9 cellular contexts compared by ENCODE assay signal in genomic region chr17:4230142-4230541, GRCh38. TPM values are rescaled to one million over a fixed set of nuclear protein-coding genes. Genes with fewer than 3 reads are reported as not detected.
DNase-seq lines count a peak whose midpoint lies in the region; TF ChIP-seq lines count a peak whose summit lies in the region.
"Had no signal": no experiment of that assay in that cellular context is flagged by ENCODE, and none has a peak within 500 bp of the region (broad histone marks: within the 10 kb centered on the region; RNA-seq: fewer than 3 reads in every experiment).

No MANE protein-coding gene starts in this region.

- H3K4me1 Mint-ChIP-seq in osteocyte (ENCODE audit: unreplicated experiment), result peaks cover 39% of the 10 kb centered on the region

- H3K27ac Mint-ChIP-seq in osteocyte (ENCODE audit: unreplicated experiment), result peak overlapping the region; percentile 87

- peak overlapping the region; percentile 32 for H3K4me3 Mint-ChIP-seq in osteocyte (ENCODE audit: unreplicated experiment)

- H3K9me3 Mint-ChIP-seq in osteocyte (ENCODE audit: unreplicated experiment), result no peaks in the 10 kb centered on the region

- in situ Hi-C loops in KBM-7 (cut with MboI; ENCODE audit: low pct_unique_long_range_greater_than_20kb, low sequenced_read_pairs), result no loop called here

- H3K27me3 Mint-ChIP-seq in osteocyte (ENCODE audit: unreplicated experiment), result no peaks in the 10 kb centered on the region

- H3K36me3 Mint-ChIP-seq in osteocyte (ENCODE audit: unreplicated experiment), result peaks cover 15% of the 10 kb centered on the region

- TF ChIP-seq CTCF in osteocyte (IDR thresholded peaks at IDR 0.05), result no peak

- DNase-seq in AG20443 (ENCODE audit: low spot score) (peak; percentile 86), RPMI7951 (ENCODE audit: low read depth) (peak; percentile 94), fibroblast of peridontal ligament (ENCODE audit: extremely low read depth) (peak; percentile 99), osteocyte (ENCODE audit: extremely low spot score, unreplicated experiment) (no peak), KBM-7 (no peak)
- no peak for DNase-seq in activated CD4-positive, alpha-beta T cell treated with anti-CD3 and anti-CD28 coated beads for 4 hours
- DNase-seq in stimulated activated CD4-positive, alpha-beta T cell treated with anti-CD3 and anti-CD28 coated beads, Interleukin-4, amount 100 ng/mL, for 24 hours, result no peak
- DNase-seq in stimulated activated CD4-positive, alpha-beta T cell treated with anti-CD3 and anti-CD28 coated beads, Interleukin-4, amount 100 ng/mL, for 1 hour, result no peak
- DNase-seq: NCI-H510A had no signal

RNA-seq across cellular contexts. Expression of gene ANKFY1, which starts 33.6 kb away (rescaled TPM):
- 15.3 and 18.4 TPM in 2 replicates for total RNA-seq in RPMI7951 (2014; rRNA removed; shearing (Covaris generic))
- 61.2 and 65.9 TPM in 2 replicates for total RNA-seq in osteocyte

Comparison
In these comparisons a context has a peak if more than half of its experiments do, and no peak if none do; other contexts are left out.
1. DNase-seq: peak in AG20443 (single experiment), RPMI7951 (single experiment) and fibroblast of peridontal ligament (single experiment); none in osteocyte (single experiment), activated CD4-positive, alpha-beta T cell treated with anti-CD3 and anti-CD28 coated beads for 4 hours (0 of 2), KBM-7 (single experiment), stimulated activated CD4-positive, alpha-beta T cell treated with anti-CD3 and anti-CD28 coated beads, Interleukin-4, amount 100 ng/mL, for 24 hours (single experiment) and stimulated activated CD4-positive, alpha-beta T cell treated with anti-CD3 and anti-CD28 coated beads, Interleukin-4, amount 100 ng/mL, for 1 hour (single experiment).